ENCODE assay signal across 9 cellular contexts in genomic region chr12:459050-459429, GRCh38. TPM values are rescaled to one million over a fixed set of nuclear protein-coding genes. Genes with fewer than 3 reads are reported as not detected.
A peak's percentile ranks its signal among the peaks of the same experiment; 100 is the strongest.
DNase-seq lines count a peak whose midpoint lies in the region; ATAC-seq and TF ChIP-seq lines count a peak whose summit lies in the region.
"Had no signal": no experiment of that assay in that cellular context is flagged by ENCODE, and none has a peak within 500 bp of the region (broad histone marks: within the 10 kb centered on the region; RNA-seq: fewer than 3 reads in every experiment).

No MANE protein-coding gene starts in this region.

- H3K4me3 Mint-ChIP-seq in activated T-cell treated with anti-CD3 and anti-CD28 coated beads, Interleukin-2, amount 50 U/mL, for 72 hours = peak overlapping the region; percentile 76
- peak overlapping the region; percentile 67 for H3K4me3 Mint-ChIP-seq in activated naive CD8-positive, alpha-beta T cell treated with anti-CD3 and anti-CD28 coated beads, Interleukin-2, amount 50 U/mL, for 24 hours

- no peak overlapping the region for H3K4me3 ChIP-seq in mesendoderm (ENCODE audit: low read length)
- peak overlapping the region; percentile 74 for H3K4me3 ChIP-seq in thoracic aorta

- no peak overlapping the region for H3K23ac ChIP-seq in mesendoderm (ENCODE audit: low read length)

- no peaks in the 10 kb centered on the region for H3K9me3 Mint-ChIP-seq in activated T-cell treated with anti-CD3 and anti-CD28 coated beads, Interleukin-2, amount 50 U/mL, for 72 hours
- no peaks in the 10 kb centered on the region for H3K9me3 Mint-ChIP-seq in activated naive CD8-positive, alpha-beta T cell treated with anti-CD3 and anti-CD28 coated beads, Interleukin-2, amount 50 U/mL, for 24 hours

- no peak overlapping the region for H2BK120ac ChIP-seq in mesendoderm (ENCODE audit: low read depth, low read length)

- no peak overlapping the region for H2BK15ac ChIP-seq in mesendoderm (replicated peaks; ENCODE audit: low read depth)

- H3K56ac ChIP-seq in mesendoderm (ENCODE audit: low read length) = peak overlapping the region; percentile 28

- H3K18ac ChIP-seq in mesendoderm (ENCODE audit: low read length) = no peak overlapping the region

- no peak overlapping the region for H2BK5ac ChIP-seq in mesendoderm (ENCODE audit: low read length)

- peaks cover 21% of the 10 kb centered on the region for H3K4me1 Mint-ChIP-seq in activated T-cell treated with anti-CD3 and anti-CD28 coated beads, Interleukin-2, amount 50 U/mL, for 72 hours (ENCODE audit: low read depth)
- peaks cover 19% of the 10 kb centered on the region for H3K4me1 Mint-ChIP-seq in activated naive CD8-positive, alpha-beta T cell treated with anti-CD3 and anti-CD28 coated beads, Interleukin-2, amount 50 U/mL, for 24 hours

- no peak overlapping the region for H3K4ac ChIP-seq in mesendoderm (ENCODE audit: low read depth, low read length)

- no peak for ATAC-seq in activated T-cell treated with anti-CD3 and anti-CD28 coated beads, Interleukin-2, amount 50 U/mL, for 72 hours (replicated peaks in 1 of 2)
- no peak for ATAC-seq in activated naive CD8-positive, alpha-beta T cell treated with anti-CD3 and anti-CD28 coated beads, Interleukin-2, amount 50 U/mL, for 24 hours
- no peak for ATAC-seq in thoracic aorta (ENCODE audit: insufficient number of reproducible peaks, low FRiP score, low read depth)

- no peaks in the 10 kb centered on the region for H3K27me3 ChIP-seq in mesendoderm (ENCODE audit: insufficient read depth, low read length, poor library complexity)
- no peaks in the 10 kb centered on the region for H3K27me3 ChIP-seq in thoracic aorta (replicated peaks; ENCODE audit: insufficient read depth)

- no peaks in the 10 kb centered on the region for H3K79me2 ChIP-seq in mesendoderm (ENCODE audit: control insufficient read depth, insufficient read depth, low read length)

- no peak for DNase-seq in activated T-cell treated with anti-CD3 and anti-CD28 coated beads, Interleukin-2, amount 50 U/mL, for 72 hours
- DNase-seq in activated T-cell treated with anti-CD3 and anti-CD28 coated beads, Interleukin-2, amount 50 U/mL, for 1 hour = no peak
- DNase-seq in activated naive CD8-positive, alpha-beta T cell treated with anti-CD3 and anti-CD28 coated beads, Interleukin-2, amount 50 U/mL, for 24 hours = no peak
- DNase-seq in mesendoderm (no peak), thoracic aorta (ENCODE audit: low spot score) (no peak), COR-L47 (lab: John Stamatoyannopoulos, UW) (no peak), 8988T (no peak), NCI-H82 (lab: John Stamatoyannopoulos, UW) (no peak)

- no peak overlapping the region for H2AK5ac ChIP-seq in mesendoderm (ENCODE audit: low read length)

- no peak overlapping the region for H4K5ac ChIP-seq in mesendoderm (ENCODE audit: low read length)

- no peak for TF ChIP-seq CTCF in thoracic aorta (IDR thresholded peaks at IDR 0.05)

- H3K4me2 ChIP-seq in mesendoderm (ENCODE audit: low read length) = peak overlapping the region; percentile 59

- no peaks in the 10 kb centered on the region for H3K9me3 ChIP-seq in thoracic aorta

- H3K27ac ChIP-seq in mesendoderm (ENCODE audit: low read depth, low read length) (no peak overlapping the region), thoracic aorta (peak overlapping the region; percentile 71 to 73)

- no CpG with 5 or more reads among the region's 5 CpGs for WGBS in mesendoderm (ENCODE audit: extremely low coverage, insufficient coverage, low lambda C conversion rate)

- no peak overlapping the region for H4K8ac ChIP-seq in mesendoderm (ENCODE audit: low read depth, low read length)

- H3K9ac ChIP-seq in mesendoderm (ENCODE audit: low read length) = no peak overlapping the region

- H3K27me3 Mint-ChIP-seq in activated T-cell treated with anti-CD3 and anti-CD28 coated beads, Interleukin-2, amount 50 U/mL, for 72 hours (ENCODE audit: low read depth) = peaks cover 70% of the 10 kb centered on the region
- H3K27me3 Mint-ChIP-seq in activated naive CD8-positive, alpha-beta T cell treated with anti-CD3 and anti-CD28 coated beads, Interleukin-2, amount 50 U/mL, for 24 hours = peaks cover 51% of the 10 kb centered on the region

- peaks cover 0 to 3% of the 10 kb centered on the region in 2 donors for H3K36me3 Mint-ChIP-seq in activated T-cell treated with anti-CD3 and anti-CD28 coated beads, Interleukin-2, amount 50 U/mL, for 72 hours (ENCODE audit: insufficient read depth in 2 of 2)
- no peaks in the 10 kb centered on the region for H3K36me3 Mint-ChIP-seq in activated naive CD8-positive, alpha-beta T cell treated with anti-CD3 and anti-CD28 coated beads, Interleukin-2, amount 50 U/mL, for 24 hours (ENCODE audit: low read depth)

- no peak overlapping the region for H3K27ac Mint-ChIP-seq in activated T-cell treated with anti-CD3 and anti-CD28 coated beads, Interleukin-2, amount 50 U/mL, for 72 hours
- H3K27ac Mint-ChIP-seq in activated naive CD8-positive, alpha-beta T cell treated with anti-CD3 and anti-CD28 coated beads, Interleukin-2, amount 50 U/mL, for 24 hours = no peak overlapping the region

- no peaks in the 10 kb centered on the region for H3K79me1 ChIP-seq in mesendoderm (ENCODE audit: low read length)

- H3K36me3 ChIP-seq in mesendoderm (ENCODE audit: control insufficient read depth, insufficient read depth, low read length) (no peaks in the 10 kb centered on the region), thoracic aorta (no peaks in the 10 kb centered on the region)

- H3K4me1 ChIP-seq in mesendoderm (ENCODE audit: control insufficient read depth, low read depth, low read length) (peaks cover 2% of the 10 kb centered on the region), thoracic aorta (ENCODE audit: control insufficient read depth in 1 of 2, low read depth in 2 of 2) (peaks cover 4 to 37% of the 10 kb centered on the region in 2 donors)

RNA-seq across cellular contexts. Expression of gene B4GALNT3, which starts 0.7 kb away (rescaled TPM):
- total RNA-seq in activated T-cell treated with anti-CD3 and anti-CD28 coated beads, Interleukin-2, amount 50 U/mL, for 72 hours = 1 to 10 TPM; 1.3 to 3.7 TPM
- 16.0 TPM for polyA plus RNA-seq in mesendoderm (2013, experiment 1 of 2)
- 14.7 TPM for polyA plus RNA-seq in mesendoderm (2013, experiment 2 of 2)
- total RNA-seq in thoracic aorta = 10 to 100 TPM; 16.8 to 22.3 TPM
- polyA plus RNA-seq: BJ had no signal

RNA-seq across cellular contexts. Expression of gene CCDC77, which starts 57.6 kb away (rescaled TPM):
- 10 to 100 TPM; 11.2 to 18.9 TPM for total RNA-seq in activated T-cell treated with anti-CD3 and anti-CD28 coated beads, Interleukin-2, amount 50 U/mL, for 72 hours
- polyA plus RNA-seq in mesendoderm (2013, experiment 1 of 2) = 19.5 TPM
- 21.2 TPM for polyA plus RNA-seq in mesendoderm (2013, experiment 2 of 2)
- 1 to 10 TPM; 5.6 to 7.2 TPM for total RNA-seq in thoracic aorta
